35 cellular contexts compared by ENCODE assay signal in genomic region chr14:70473825-70474224, GRCh38. TPM values are rescaled to one million over a fixed set of nuclear protein-coding genes. Genes with fewer than 3 reads are reported as not detected.
"Had no signal": no experiment of that assay in that cellular context is flagged by ENCODE, and none has a peak within 500 bp of the region (broad histone marks: within the 10 kb centered on the region; RNA-seq: fewer than 3 reads in every experiment).

No MANE protein-coding gene starts in this region.

- H3K27ac Mint-ChIP-seq: naive thymus-derived CD8-positive, alpha-beta T cell; natural killer cell treated with Interleukin-12 subunit alpha and Interleukin-12 subunit beta and Interleukin-15 and Interleukin-18, amount 100 ng/mL, for 72 hours; nephron progenitor cell; progenitor cell of endocrine pancreas; stimulated activated memory B cell treated with anti-CD40 and anti-IgM and Interleukin-4, amounts not matched to agents 10 μg/mL and 1 μg/mL and 100 μg/mL, for 72 hours; type B pancreatic cell had no signal

- H3K27me3 ChIP-seq: neutrophil, ovary, right lobe of liver, sigmoid colon, suprapubic skin, testis, tibial artery, transverse colon, upper lobe of right lung, uterus had no signal

- H3K27ac ChIP-seq: neutrophil, ovary, parathyroid adenoma, psoas muscle, right lobe of liver, sigmoid colon, suprapubic skin, testis, tibial artery, transverse colon, upper lobe of right lung, uterus had no signal

- H3K36me3 ChIP-seq: neutrophil, ovary, right lobe of liver, suprapubic skin, transverse colon, upper lobe of right lung, uterus had no signal

- H3K9me3 Mint-ChIP-seq: natural killer cell treated with Interleukin-12 subunit alpha and Interleukin-12 subunit beta and Interleukin-15 and Interleukin-18, amount 100 ng/mL, for 72 hours; stimulated activated memory B cell treated with anti-CD40 and anti-IgM and Interleukin-4, amounts not matched to agents 10 μg/mL and 1 μg/mL and 100 μg/mL, for 72 hours; stimulated activated naive CD8-positive, alpha-beta T cell treated with anti-CD3 and anti-CD28 coated beads, Interleukin-15, amount 100 ng/mL, for 72 hours; type B pancreatic cell had no signal

- H3K4me3 ChIP-seq: ovary, psoas muscle, right lobe of liver, sigmoid colon, suprapubic skin, testis, tibial artery, transverse colon, upper lobe of right lung, uterus had no signal

- H3K9me3 ChIP-seq: neutrophil, ovary, psoas muscle, right lobe of liver, sigmoid colon, suprapubic skin, testis, tibial artery, transverse colon, upper lobe of right lung, uterus had no signal

- H3K27me3 Mint-ChIP-seq: naive thymus-derived CD8-positive, alpha-beta T cell; natural killer cell treated with Interleukin-12 subunit alpha and Interleukin-12 subunit beta and Interleukin-15 and Interleukin-18, amount 100 ng/mL, for 72 hours; progenitor cell of endocrine pancreas; stimulated activated memory B cell treated with anti-CD40 and anti-IgM and Interleukin-4, amounts not matched to agents 10 μg/mL and 1 μg/mL and 100 μg/mL, for 72 hours; stimulated activated naive CD8-positive, alpha-beta T cell treated with anti-CD3 and anti-CD28 coated beads, Interleukin-15, amount 100 ng/mL, for 72 hours; type B pancreatic cell had no signal

- ATAC-seq: naive thymus-derived CD8-positive, alpha-beta T cell; natural killer cell treated with Interleukin-12 subunit alpha and Interleukin-12 subunit beta and Interleukin-15 and Interleukin-18, amount 100 ng/mL, for 72 hours; psoas muscle; right cardiac atrium; right lobe of liver; stimulated activated memory B cell treated with anti-CD40 and anti-IgM and Interleukin-4, amounts not matched to agents 10 μg/mL and 1 μg/mL and 100 μg/mL, for 72 hours; stimulated activated naive CD8-positive, alpha-beta T cell treated with anti-CD3 and anti-CD28 coated beads, Interleukin-15, amount 100 ng/mL, for 72 hours; stimulated activated naive CD8-positive, alpha-beta T cell treated with anti-CD3 and anti-CD28 coated beads, Interleukin-15, Interleukin-2, amounts not matched to agents 100 U/mL and 50 U/mL, for 24 hours; upper lobe of right lung had no signal

- H3K4me1 Mint-ChIP-seq: naive thymus-derived CD8-positive, alpha-beta T cell; nephron progenitor cell; neural crest cell; stimulated activated memory B cell treated with anti-CD40 and anti-IgM and Interleukin-4, amounts not matched to agents 10 μg/mL and 1 μg/mL and 100 μg/mL, for 72 hours; stimulated activated naive CD8-positive, alpha-beta T cell treated with anti-CD3 and anti-CD28 coated beads, Interleukin-15, amount 100 ng/mL, for 72 hours had no signal

- H3K4me1 ChIP-seq: parathyroid adenoma, psoas muscle, right lobe of liver, sigmoid colon, suprapubic skin, testis, tibial artery, transverse colon, upper lobe of right lung, uterus had no signal

- H2AFZ ChIP-seq: parathyroid adenoma had no signal

- H3K36me3 Mint-ChIP-seq: natural killer cell treated with Interleukin-12 subunit alpha and Interleukin-12 subunit beta and Interleukin-15 and Interleukin-18, amount 100 ng/mL, for 72 hours; type B pancreatic cell had no signal

- DNase-seq: naive thymus-derived CD8-positive, alpha-beta T cell; nephron progenitor cell; nucleus accumbens; ovary; posterior cingulate gyrus; psoas muscle; right cardiac atrium; right lobe of liver; sigmoid colon; small intestine; stimulated activated CD4-positive, alpha-beta T cell treated with anti-CD3 and anti-CD28 coated beads, Interleukin-12 subunit alpha, Interleukin-12 subunit beta, amount 100 ng/mL, for 4 hours; stimulated activated CD4-positive, alpha-beta T cell treated with anti-CD3 and anti-CD28 coated beads, Interleukin-1b, Interleukin-23, amount 100 ng/mL, for 48 hours; stimulated activated CD4-positive, alpha-beta T cell treated with anti-CD3 and anti-CD28 coated beads, Interleukin-4, amount 100 ng/mL, for 1 hour; stimulated activated CD4-positive, alpha-beta T cell treated with anti-CD3 and anti-CD28 coated beads, Interleukin-4, amount 100 ng/mL, for 4 hours; stimulated activated CD8-positive, alpha-beta memory T cell treated with anti-CD3 and anti-CD28 coated beads, Interleukin-4, amount 100 ng/mL, for 48 hours; stimulated activated naive CD4-positive, alpha-beta T cell; stimulated activated naive CD8-positive, alpha-beta T cell treated with anti-CD3 and anti-CD28 coated beads, Interleukin-15, amount 100 ng/mL, for 72 hours; stimulated activated naive CD8-positive, alpha-beta T cell treated with anti-CD3 and anti-CD28 coated beads, Interleukin-15, Interleukin-2, amounts not matched to agents 100 U/mL and 50 U/mL, for 24 hours; substantia nigra; testis; tibial artery; transverse colon; upper lobe of right lung; uterus had no signal

- H3K79me2 ChIP-seq: parathyroid adenoma had no signal

- H3K9ac ChIP-seq: parathyroid adenoma had no signal

- H3K4me3 Mint-ChIP-seq: naive thymus-derived CD8-positive, alpha-beta T cell; natural killer cell treated with Interleukin-12 subunit alpha and Interleukin-12 subunit beta and Interleukin-15 and Interleukin-18, amount 100 ng/mL, for 72 hours; nephron progenitor cell; neural crest cell; stimulated activated memory B cell treated with anti-CD40 and anti-IgM and Interleukin-4, amounts not matched to agents 10 μg/mL and 1 μg/mL and 100 μg/mL, for 72 hours; stimulated activated naive CD8-positive, alpha-beta T cell treated with anti-CD3 and anti-CD28 coated beads, Interleukin-15, amount 100 ng/mL, for 72 hours; type B pancreatic cell had no signal

RNA-seq across cellular contexts. Expression of gene ADAM21, which starts 21.9 kb away (rescaled TPM):
- total RNA-seq: neural crest cell, omental fat pad, skeletal muscle tissue, suprapubic skin, transverse colon, upper lobe of right lung, urinary bladder had no signal
